Comparison of ENCODE assay signal across 21 cellular contexts in genomic region chr4:15482346-15482745, GRCh38. TPM values are rescaled to one million over a fixed set of nuclear protein-coding genes. Genes with fewer than 3 reads are reported as not detected.
"Had no signal": no experiment of that assay in that cellular context is flagged by ENCODE, and none has a peak within 500 bp of the region (broad histone marks: within the 10 kb centered on the region; RNA-seq: fewer than 3 reads in every experiment).

No MANE protein-coding gene starts in this region.

- H3K4me3 ChIP-seq: coronary artery, esophagus squamous epithelium, neural progenitor cell, sigmoid colon, stomach, thoracic aorta, tibial nerve, upper lobe of left lung had no signal

- DNase-seq: dermis blood vessel endothelial cell; effector memory CD4-positive, alpha-beta T cell; erythroblast; esophagus squamous epithelium; mesenchymal stem cell; midbrain; naive thymus-derived CD4-positive, alpha-beta T cell; sigmoid colon; stimulated activated CD4-positive, alpha-beta T cell treated with anti-CD3 and anti-CD28 coated beads, Interleukin-2, amount 100 ng/mL, for 24 hours; stimulated activated CD4-positive, alpha-beta T cell treated with anti-CD3 and anti-CD28 coated beads, Interleukin-4, amount 100 ng/mL, for 24 hours; stimulated activated naive CD4-positive, alpha-beta T cell treated with Interleukin-2 at 50 U/mL for 16 hours; stomach; upper lobe of left lung had no signal

- H3K27me3 ChIP-seq: esophagus squamous epithelium, neural progenitor cell, sigmoid colon, stomach, tibial nerve, upper lobe of left lung had no signal

- H3K4me2 ChIP-seq: neural progenitor cell had no signal

- H3K27ac ChIP-seq: neural progenitor cell, parathyroid adenoma, stomach, thoracic aorta, upper lobe of left lung had no signal

- ATAC-seq: left lobe of liver; naive thymus-derived CD4-positive, alpha-beta T cell; stimulated activated effector memory CD8-positive, alpha-beta T cell treated with anti-CD3 and anti-CD28 coated beads, Interleukin-12 subunit alpha, Interleukin-12 subunit beta, amount 100 ng/mL, for 72 hours had no signal

- H3K9ac ChIP-seq: neural progenitor cell, parathyroid adenoma had no signal

- H3K79me2 ChIP-seq: parathyroid adenoma had no signal

- H3K4me1 ChIP-seq: parathyroid adenoma had no signal

- H3K36me3 ChIP-seq: neural progenitor cell, thoracic aorta had no signal

RNA-seq across cellular contexts. Expression of gene CC2D2A, which starts 12.7 kb away (rescaled TPM):
- polyA plus RNA-seq: naive thymus-derived CD4-positive, alpha-beta T cell had no signal

RNA-seq across cellular contexts. Expression of gene C1QTNF7, which starts 54.5 kb away (rescaled TPM):
- polyA plus RNA-seq: keratinocyte; naive thymus-derived CD4-positive, alpha-beta T cell had no signal
